14 cellular contexts compared by ENCODE assay signal in genomic region chr4:142380052-142380598, GRCh38.
DNase-seq lines count a peak whose midpoint lies in the region; ATAC-seq and TF ChIP-seq lines count a peak whose summit lies in the region.
"Had no signal": no experiment of that assay in that cellular context is flagged by ENCODE, and none has a peak within 500 bp of the region (broad histone marks: within the 10 kb centered on the region; RNA-seq: fewer than 3 reads in every experiment).

No MANE protein-coding gene starts in this region.

- H4K91ac ChIP-seq in neuronal stem cell (ENCODE audit: low read depth, low read length, poor library complexity), result no peak overlapping the region

- no peak overlapping the region for H3K23ac ChIP-seq in neuronal stem cell (ENCODE audit: low read depth, low read length, poor library complexity)

- 48% methylated on average over 5 of the region's 5 CpGs for WGBS in right cardiac atrium
- WGBS in suprapubic skin, result 45% methylated on average over 5 of the region's 5 CpGs
- WGBS in neuronal stem cell (ENCODE audit: extremely low coverage in 2 of 2, insufficient read length in 2 of 2, insufficient replicate concordance in 1 of 2), 2 donors, result no CpG with 5 or more reads among the region's 5 CpGs

- no peak overlapping the region for H3K4me2 ChIP-seq in neuronal stem cell (ENCODE audit: insufficient read depth, low read length, poor library complexity, severe bottlenecking)

- CTCF ChIA-PET in activated naive CD4-positive, alpha-beta T cell treated with anti-CD3 and anti-CD28 coated beads for 36 hours (lab: Charles Lee), result interaction anchor here (0.6 kb wide), 1 partner anchor 11 kb away, joined by 4 read pairs; no protein-coding TSS in a partner anchor
- CTCF ChIA-PET in WTC11 (lab: Charles Lee), result interaction anchor here (1.3 kb wide), 1 partner anchor 8 kb away, joined by 3 read pairs; no protein-coding TSS in a partner anchor

- no peak overlapping the region for H3K9ac ChIP-seq in neuronal stem cell (ENCODE audit: low read depth, low read length, poor library complexity)

- ATAC-seq in WTC11 (peak; percentile 38), right cardiac atrium (no peak)

- H2BK12ac ChIP-seq in neuronal stem cell (ENCODE audit: low read length), result no peak overlapping the region

- H3K4me3 ChIP-seq in right cardiac atrium (ENCODE audit: low read length) (no peak overlapping the region), suprapubic skin (no peak overlapping the region), neuronal stem cell (ENCODE audit: low read length in 2 of 2) (no peak overlapping the region)
- H3K4me3 ChIP-seq: lower lobe of right lung, SK-N-MC, transverse colon had no signal

- H3K9me3 Mint-ChIP-seq in activated naive CD4-positive, alpha-beta T cell treated with anti-CD3 and anti-CD28 coated beads for 36 hours, result no peaks in the 10 kb centered on the region
- no peaks in the 10 kb centered on the region for H3K9me3 Mint-ChIP-seq in WTC11

- TF ChIP-seq EP300 in suprapubic skin (IDR thresholded peaks at IDR 0.05), result no peak

- H3K27me3 ChIP-seq in right cardiac atrium (ENCODE audit: control insufficient read depth, insufficient read depth) (no peaks in the 10 kb centered on the region), suprapubic skin (no peaks in the 10 kb centered on the region), neuronal stem cell (ENCODE audit: control insufficient read depth in 3 of 3, insufficient read depth in 3 of 3, low read depth in 1 of 3, low read length in 3 of 3) (no peaks in the 10 kb centered on the region)
- H3K27me3 ChIP-seq: transverse colon had no signal

- no peak overlapping the region for H2BK5ac ChIP-seq in neuronal stem cell (ENCODE audit: low read length)

- H3K14ac ChIP-seq in neuronal stem cell (ENCODE audit: low read length), result no peak overlapping the region

- no peak for DNase-seq in activated naive CD4-positive, alpha-beta T cell treated with anti-CD3 and anti-CD28 coated beads for 36 hours
- no peak for DNase-seq in activated naive CD4-positive, alpha-beta T cell treated with anti-CD3 and anti-CD28 coated beads, Interleukin-2, amount 50 U/mL, for 16 hours
- DNase-seq in WTC11 (ENCODE audit: low spot score) (no peak), right cardiac atrium (no peak), suprapubic skin (ENCODE audit: low spot score in 2 of 2) (no peak), neuronal stem cell (ENCODE audit: low spot score) (no peak), C1 segment of cervical spinal cord (lab: John Stamatoyannopoulos, UW) (no peak), DMS79 treated with DMSO at 0.1 percent for 48 hours (lab: John Stamatoyannopoulos, UW) (no peak)
- DNase-seq: effector CD8-positive, alpha-beta T cell; lower lobe of right lung; NCI-H1417; NCI-H69; transverse colon had no signal

- H3K36me3 ChIP-seq in suprapubic skin (no peaks in the 10 kb centered on the region), neuronal stem cell (replicated peaks in 1 of 2; ENCODE audit: control insufficient read depth in 2 of 2, insufficient read depth in 2 of 2, low read length in 2 of 2) (no peaks in the 10 kb centered on the region)
- H3K36me3 ChIP-seq: lower lobe of right lung, transverse colon had no signal

- no peak overlapping the region for H3K4me3 Mint-ChIP-seq in activated naive CD4-positive, alpha-beta T cell treated with anti-CD3 and anti-CD28 coated beads for 36 hours
- H3K4me3 Mint-ChIP-seq in WTC11, result no peak overlapping the region

- H2BK15ac ChIP-seq in neuronal stem cell (ENCODE audit: low read length), result no peak overlapping the region

- H3K9me3 ChIP-seq in right cardiac atrium (ENCODE audit: control insufficient read depth, low read length) (no peaks in the 10 kb centered on the region), suprapubic skin (no peaks in the 10 kb centered on the region), neuronal stem cell (replicated peaks in 1 of 2; ENCODE audit: control insufficient read depth in 2 of 2, insufficient read depth in 1 of 2, low read depth in 1 of 2, low read length in 2 of 2) (no peaks in the 10 kb centered on the region)
- H3K9me3 ChIP-seq: lower lobe of right lung, transverse colon had no signal

- H2AK5ac ChIP-seq in neuronal stem cell (ENCODE audit: low read depth, low read length), result no peak overlapping the region

- intact Hi-C loops in activated naive CD4-positive, alpha-beta T cell treated with anti-CD3 and anti-CD28 coated beads for 36 hours (cut with micrococcal nuclease), result no loop called here
- intact Hi-C loops in right cardiac atrium (cut with DNase I), result no loop called here

- no peak overlapping the region for H2AFZ ChIP-seq in neuronal stem cell (ENCODE audit: low read length)

- H3K79me1 ChIP-seq in neuronal stem cell (ENCODE audit: low read depth, low read length), result no peaks in the 10 kb centered on the region

- no peak overlapping the region for H2BK120ac ChIP-seq in neuronal stem cell (ENCODE audit: low read depth, low read length)

- no peak overlapping the region for H3K4ac ChIP-seq in neuronal stem cell (ENCODE audit: low read length)

- H3K4me1 ChIP-seq in right cardiac atrium (ENCODE audit: control insufficient read depth, insufficient read depth, low read length) (no peaks in the 10 kb centered on the region), suprapubic skin (peaks cover 18% of the 10 kb centered on the region), neuronal stem cell (ENCODE audit: control insufficient read depth in 2 of 2, insufficient read depth in 1 of 2, low read depth in 1 of 2, low read length in 2 of 2) (peaks cover 2 to 12% of the 10 kb centered on the region in 2 donors)
- H3K4me1 ChIP-seq: lower lobe of right lung had no signal

- H3K27me3 Mint-ChIP-seq in activated naive CD4-positive, alpha-beta T cell treated with anti-CD3 and anti-CD28 coated beads for 36 hours (ENCODE audit: low read depth), result no peaks in the 10 kb centered on the region
- no peaks in the 10 kb centered on the region for H3K27me3 Mint-ChIP-seq in WTC11 (ENCODE audit: low read depth)

- no peak overlapping the region for H4K8ac ChIP-seq in neuronal stem cell (ENCODE audit: low read depth, low read length)

- H3K4me1 Mint-ChIP-seq in activated naive CD4-positive, alpha-beta T cell treated with anti-CD3 and anti-CD28 coated beads for 36 hours (ENCODE audit: low read depth), result peaks cover 71% of the 10 kb centered on the region
- H3K4me1 Mint-ChIP-seq in WTC11, result peaks cover 12% of the 10 kb centered on the region

- POLR2A ChIA-PET in WTC11 (lab: Charles Lee), result no interaction called here

- peak overlapping the region; percentile 33 for H3K27ac Mint-ChIP-seq in activated naive CD4-positive, alpha-beta T cell treated with anti-CD3 and anti-CD28 coated beads for 36 hours
- H3K27ac Mint-ChIP-seq in WTC11, result 0 out of 2 replicates have a peak overlapping the region, but pooled peaks have one; percentile 23

- peaks cover 19% of the 10 kb centered on the region for H3K36me3 Mint-ChIP-seq in activated naive CD4-positive, alpha-beta T cell treated with anti-CD3 and anti-CD28 coated beads for 36 hours (ENCODE audit: low read depth)
- H3K36me3 Mint-ChIP-seq in WTC11, result no peaks in the 10 kb centered on the region

- peak overlapping the region; percentile 17 for H3K27ac ChIP-seq in right cardiac atrium (ENCODE audit: low read length)
- H3K27ac ChIP-seq in suprapubic skin, result peak overlapping the region; percentile 3
- no peak overlapping the region for H3K27ac ChIP-seq in neuronal stem cell (replicated peaks; ENCODE audit: low read length)
- H3K27ac ChIP-seq: lower lobe of right lung, SK-N-MC had no signal

- no peak for TF ChIP-seq CTCF in WTC11 (IDR thresholded peaks at IDR 0.05)
- TF ChIP-seq CTCF in suprapubic skin (IDR thresholded peaks at IDR 0.05), result no peak

- H3K18ac ChIP-seq in neuronal stem cell (ENCODE audit: low read length), result no peak overlapping the region

- TF ChIP-seq POLR2A in suprapubic skin (IDR thresholded peaks at IDR 0.05), result no peak

TF ChIP-seq in WTC11, 78 proteins besides CTCF, POLR2A, EP300 and RAD21:
- TF ChIP-seq IRF2 (CRISPR knock-in tag; IDR thresholded peaks at IDR 0.05; ENCODE audit: borderline replicate concordance, low read depth) (no peak), ATF1 (CRISPR knock-in tag; IDR thresholded peaks at IDR 0.05) (no peak), JUN (CRISPR knock-in tag; IDR thresholded peaks at IDR 0.05) (no peak), SOX15 (CRISPR knock-in tag; IDR thresholded peaks at IDR 0.05) (no peak), MXD4 (CRISPR knock-in tag; IDR thresholded peaks at IDR 0.05; ENCODE audit: borderline replicate concordance) (no peak), NR2C2 (CRISPR knock-in tag; IDR thresholded peaks at IDR 0.05) (no peak), ESRRA (CRISPR knock-in tag; IDR thresholded peaks at IDR 0.05; ENCODE audit: borderline replicate concordance) (no peak)
TF ChIP-seq in WTC11: peak in this region for 0.
